ENCODE assay signal across 19 cellular contexts in genomic region chr3:63135362-63135761, GRCh38.
DNase-seq lines count a peak whose midpoint lies in the region; ATAC-seq and TF ChIP-seq lines count a peak whose summit lies in the region.
"Had no signal": no experiment of that assay in that cellular context is flagged by ENCODE, and none has a peak within 500 bp of the region (broad histone marks: within the 10 kb centered on the region; RNA-seq: fewer than 3 reads in every experiment).

No MANE protein-coding gene starts in this region.

- H3K4me2 ChIP-seq in osteoblast (ENCODE audit: insufficient read depth, low read length), result no peak overlapping the region

- no peak overlapping the region for H3K4me3 ChIP-seq in osteoblast (ENCODE audit: insufficient read depth, low read length)
- H3K4me3 ChIP-seq: ascending aorta, sigmoid colon had no signal

- no peak overlapping the region for H3K27ac ChIP-seq in osteoblast (ENCODE audit: low read depth, low read length)
- H3K27ac ChIP-seq: ascending aorta, sigmoid colon had no signal

- H3K4me1 Mint-ChIP-seq in activated T-cell treated with anti-CD3 and anti-CD28 coated beads, Interleukin-2, amount 50 U/mL, for 72 hours (ENCODE audit: low read depth), result no peaks in the 10 kb centered on the region
- H3K4me1 Mint-ChIP-seq: naive thymus-derived CD4-positive, alpha-beta T cell; stimulated activated memory B cell treated with anti-CD40 and anti-IgM and Interleukin-4, amounts not matched to agents 10 μg/mL and 1 μg/mL and 100 μg/mL, for 72 hours had no signal

- H3K27me3 Mint-ChIP-seq in activated T-cell treated with anti-CD3 and anti-CD28 coated beads, Interleukin-2, amount 50 U/mL, for 72 hours (ENCODE audit: low read depth), result no peaks in the 10 kb centered on the region
- H3K27me3 Mint-ChIP-seq: naive thymus-derived CD4-positive, alpha-beta T cell; stimulated activated memory B cell treated with anti-CD40 and anti-IgM and Interleukin-4, amounts not matched to agents 10 μg/mL and 1 μg/mL and 100 μg/mL, for 72 hours had no signal

- no peak overlapping the region for H2AFZ ChIP-seq in osteoblast (ENCODE audit: low read length)

- H4K20me1 ChIP-seq in osteoblast (ENCODE audit: insufficient read depth, low read length), result no peaks in the 10 kb centered on the region

- no peak overlapping the region for H3K27ac Mint-ChIP-seq in activated T-cell treated with anti-CD3 and anti-CD28 coated beads, Interleukin-2, amount 50 U/mL, for 72 hours
- H3K27ac Mint-ChIP-seq: activated T-helper 2 cell treated with anti-CD3 and anti-CD28 coated beads, Interferon-gamma antibody, Interleukin-2, Interleukin-4, amounts not matched to agents 10 μg/mL and 5 μg/mL and 100 μg/mL, durations not matched to agents 14 hours and 24 hours and 36 hours; naive thymus-derived CD4-positive, alpha-beta T cell; stimulated activated memory B cell treated with anti-CD40 and anti-IgM and Interleukin-4, amounts not matched to agents 10 μg/mL and 1 μg/mL and 100 μg/mL, for 72 hours had no signal

- H3K79me2 ChIP-seq in osteoblast (ENCODE audit: insufficient read depth, low read length), result no peaks in the 10 kb centered on the region

- peaks cover 2 to 4% of the 10 kb centered on the region in 2 donors for H3K9me3 Mint-ChIP-seq in activated T-cell treated with anti-CD3 and anti-CD28 coated beads, Interleukin-2, amount 50 U/mL, for 72 hours

- TF ChIP-seq CTCF in osteoblast (IDR thresholded peaks at IDR 0.05; ENCODE audit: extremely low read depth, low read depth, low read length), result no peak

- no peaks in the 10 kb centered on the region for H3K27me3 ChIP-seq in osteoblast (ENCODE audit: insufficient read depth, low read length)
- H3K27me3 ChIP-seq: ascending aorta, sigmoid colon had no signal

- peaks cover 4% of the 10 kb centered on the region in 2 donors for H3K36me3 Mint-ChIP-seq in activated T-cell treated with anti-CD3 and anti-CD28 coated beads, Interleukin-2, amount 50 U/mL, for 72 hours (ENCODE audit: insufficient read depth in 2 of 2)
- H3K36me3 Mint-ChIP-seq: stimulated activated memory B cell treated with anti-CD40 and anti-IgM and Interleukin-4, amounts not matched to agents 10 μg/mL and 1 μg/mL and 100 μg/mL, for 72 hours had no signal

- DNase-seq in DMS53 treated with DMSO at 0.1 percent for 48 hours (lab: John Stamatoyannopoulos, UW; ENCODE audit: unreplicated experiment), result peak; percentile 31
- DNase-seq in NCI-H187 treated with DMSO at 0.1 percent for 48 hours (lab: John Stamatoyannopoulos, UW), result peak; percentile 55
- DNase-seq in astrocyte of the hippocampus (ENCODE audit: low read depth, low spot score), result peak; percentile 61
- DNase-seq in iPS-NIHi7 (ENCODE audit: extremely low spot score), result peak; percentile 31
- no peak for DNase-seq in AG08396 (ENCODE audit: low spot score)
- DNase-seq in osteoblast (ENCODE audit: insufficient read length, low spot score, missing footprints), result no peak
- DNase-seq in activated T-cell treated with anti-CD3 and anti-CD28 coated beads, Interleukin-2, amount 50 U/mL, for 72 hours, result no peak
- DNase-seq: activated CD4-positive, alpha-beta T cell treated with anti-CD3 and anti-CD28 coated beads, Interleukin-2, amount 50 U/mL, for 1 hour; DMS79; Karpas-422; naive thymus-derived CD4-positive, alpha-beta T cell; NCI-H2081 treated with DMSO at 0.1 percent for 48 hours; PC-3; sigmoid colon; stimulated activated CD4-positive, alpha-beta T cell treated with anti-CD3 and anti-CD28 coated beads, Interleukin-4, amount 100 ng/mL, for 4 hours had no signal

- H3K4me3 Mint-ChIP-seq in activated T-cell treated with anti-CD3 and anti-CD28 coated beads, Interleukin-2, amount 50 U/mL, for 72 hours, result no peak overlapping the region
- H3K4me3 Mint-ChIP-seq: naive thymus-derived CD4-positive, alpha-beta T cell; stimulated activated memory B cell treated with anti-CD40 and anti-IgM and Interleukin-4, amounts not matched to agents 10 μg/mL and 1 μg/mL and 100 μg/mL, for 72 hours had no signal

- H3K9me3 ChIP-seq in osteoblast (ENCODE audit: low read depth, low read length), result no peaks in the 10 kb centered on the region
- H3K9me3 ChIP-seq: ascending aorta, sigmoid colon had no signal

- H3K4me1 ChIP-seq in osteoblast (ENCODE audit: insufficient read depth, low read length), result no peaks in the 10 kb centered on the region
- H3K4me1 ChIP-seq: ascending aorta, sigmoid colon had no signal

- ATAC-seq in HG02610 (IDR thresholded peaks at IDR 0.05; ENCODE audit: unreplicated experiment), result no peak
- ATAC-seq in activated T-cell treated with anti-CD3 and anti-CD28 coated beads, Interleukin-2, amount 50 U/mL, for 72 hours (replicated peaks in 1 of 2), result no peak
- ATAC-seq: naive thymus-derived CD4-positive, alpha-beta T cell; PC-3; stimulated activated memory B cell treated with anti-CD40 and anti-IgM and Interleukin-4, amounts not matched to agents 10 μg/mL and 1 μg/mL and 100 μg/mL, for 72 hours had no signal

- H3K36me3 ChIP-seq in osteoblast (ENCODE audit: insufficient read depth, low read length), result no peaks in the 10 kb centered on the region
- H3K36me3 ChIP-seq: ascending aorta, sigmoid colon had no signal

Comparison
In these comparisons a context has a peak if more than half of its experiments do, and no peak if none do; other contexts are left out.
1. DNase-seq: peak in DMS53 treated with DMSO at 0.1 percent for 48 hours (single experiment), NCI-H187 treated with DMSO at 0.1 percent for 48 hours (single experiment), astrocyte of the hippocampus (single experiment) and iPS-NIHi7 (single experiment); none in AG08396 (single experiment), osteoblast (single experiment) and activated T-cell treated with anti-CD3 and anti-CD28 coated beads, Interleukin-2, amount 50 U/mL, for 72 hours (0 of 2).